ENCODE assay signal across 10 cellular contexts in genomic region chr1:46037597-46037936, GRCh38.
"Had no signal": no experiment of that assay in that cellular context is flagged by ENCODE, and none has a peak within 500 bp of the region (broad histone marks: within the 10 kb centered on the region; RNA-seq: fewer than 3 reads in every experiment).

No MANE protein-coding gene starts in this region.

- H3K27me3 ChIP-seq: stomach, upper lobe of left lung had no signal

- H3K36me3 Mint-ChIP-seq: activated naive CD8-positive, alpha-beta T cell treated with anti-CD3 and anti-CD28 coated beads, Interleukin-2, amount 10 ng/mL, durations not matched to agents 7 days and 5 days had no signal

- H3K4me3 ChIP-seq: lung, skin epidermis, stomach, thoracic aorta, upper lobe of left lung had no signal

- H3K9me3 Mint-ChIP-seq: activated naive CD8-positive, alpha-beta T cell treated with anti-CD3 and anti-CD28 coated beads, Interleukin-2, amount 10 ng/mL, durations not matched to agents 7 days and 5 days; activated T-helper 17 cell treated with anti-CD3 and anti-CD28 coated beads, Interleukin-2, amount 50 U/mL, for 72 hours; nephron had no signal

- H3K4me3 Mint-ChIP-seq: activated CD4-positive, alpha-beta T cell treated with anti-CD3 and anti-CD28 coated beads for 36 hours; activated naive CD8-positive, alpha-beta T cell treated with anti-CD3 and anti-CD28 coated beads, Interleukin-2, amount 10 ng/mL, durations not matched to agents 7 days and 5 days; activated T-helper 17 cell treated with anti-CD3 and anti-CD28 coated beads, Interleukin-2, amount 50 U/mL, for 72 hours; nephron had no signal

- H3K27me3 Mint-ChIP-seq: activated CD4-positive, alpha-beta T cell treated with anti-CD3 and anti-CD28 coated beads for 36 hours; activated naive CD8-positive, alpha-beta T cell treated with anti-CD3 and anti-CD28 coated beads, Interleukin-2, amount 10 ng/mL, durations not matched to agents 7 days and 5 days; activated T-helper 17 cell treated with anti-CD3 and anti-CD28 coated beads, Interleukin-2, amount 50 U/mL, for 72 hours had no signal

- H3K4me1 Mint-ChIP-seq: activated CD4-positive, alpha-beta T cell treated with anti-CD3 and anti-CD28 coated beads for 36 hours; activated T-helper 17 cell treated with anti-CD3 and anti-CD28 coated beads, Interleukin-2, amount 50 U/mL, for 72 hours had no signal

- H3K27ac Mint-ChIP-seq: activated CD4-positive, alpha-beta T cell treated with anti-CD3 and anti-CD28 coated beads for 36 hours; activated naive CD8-positive, alpha-beta T cell treated with anti-CD3 and anti-CD28 coated beads, Interleukin-2, amount 10 ng/mL, durations not matched to agents 7 days and 5 days; activated T-helper 17 cell treated with anti-CD3 and anti-CD28 coated beads, Interleukin-2, amount 50 U/mL, for 72 hours; nephron had no signal

- H3K27ac ChIP-seq: epithelial cell of prostate, skin epidermis, thoracic aorta had no signal

- H3K9me3 ChIP-seq: stomach, thoracic aorta, upper lobe of left lung had no signal
